Comparison of ENCODE assay signal across 8 cellular contexts in the genomic region with DNA sequence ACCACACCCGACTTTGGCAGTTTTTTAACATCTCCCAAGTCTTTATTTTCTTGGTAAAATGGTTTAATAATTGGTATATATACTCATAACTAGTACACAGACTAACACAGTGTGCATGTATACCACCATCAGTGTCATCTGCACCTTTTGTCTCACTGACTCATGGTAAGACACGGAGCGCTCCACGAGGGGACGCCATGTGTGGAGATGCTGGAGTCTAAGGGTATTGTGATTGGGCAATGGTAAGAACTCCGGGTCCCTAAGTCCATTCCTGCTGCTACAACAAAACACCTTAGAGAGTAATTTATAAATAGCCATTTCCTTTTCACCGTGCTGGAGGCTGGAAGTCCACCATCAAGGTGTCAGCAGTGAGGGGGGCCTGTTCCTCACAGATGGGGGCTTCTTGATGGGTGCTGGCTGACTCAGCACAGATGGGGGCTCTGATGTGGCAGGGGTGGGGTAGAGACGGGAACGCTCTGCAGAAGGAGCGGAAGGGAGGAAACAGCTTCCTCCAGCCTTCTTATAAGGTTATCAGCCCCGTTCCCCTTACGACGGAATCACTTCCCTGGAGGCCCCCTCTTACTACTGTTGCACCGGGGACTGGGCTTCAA. TPM values are rescaled to one million over a fixed set of nuclear protein-coding genes. Genes with fewer than 3 reads are reported as not detected.
A peak's percentile ranks its signal among the peaks of the same experiment; 100 is the strongest.
DNase-seq lines count a peak whose midpoint lies in the region; ATAC-seq and TF ChIP-seq lines count a peak whose summit lies in the region.

No MANE protein-coding gene starts in this region.

- in situ Hi-C loops in GM23248 (cut with MboI): no loop called here

- H3K4me3 Mint-ChIP-seq in glutamatergic neuron (ENCODE audit: unreplicated experiment): peak overlapping the region; percentile 65

- peaks cover 5% of the 10 kb centered on the region for H3K36me3 Mint-ChIP-seq in glutamatergic neuron (ENCODE audit: unreplicated experiment)

- H3K27ac Mint-ChIP-seq in glutamatergic neuron (ENCODE audit: unreplicated experiment): no peak overlapping the region

- no peak for DNase-seq in GM23248
- peak; percentile 21 to 23 for DNase-seq in activated CD4-positive, alpha-beta T cell treated with anti-CD3 and anti-CD28 coated beads for 4 hours
- DNase-seq in glutamatergic neuron: no peak
- no peak for DNase-seq in smooth muscle cell (lab: John Stamatoyannopoulos, UW; ENCODE audit: unreplicated experiment)
- DNase-seq in NCI-H2029 (lab: John Stamatoyannopoulos, UW): no peak
- DNase-seq in HT-29 (ENCODE audit: low spot score): no peak

- H3K4me1 ChIP-seq in GM23248 (ENCODE audit: insufficient read depth): no peaks in the 10 kb centered on the region
- H3K4me1 ChIP-seq in smooth muscle cell (ENCODE audit: low read depth): peaks cover 23% of the 10 kb centered on the region

- peaks cover 6% of the 10 kb centered on the region for H3K27me3 Mint-ChIP-seq in glutamatergic neuron (ENCODE audit: unreplicated experiment)

- H3K4me3 ChIP-seq in GM23248 (peak overlapping the region; percentile 66), smooth muscle cell (peak overlapping the region; percentile 49)

- peaks cover 3% of the 10 kb centered on the region for H3K4me1 Mint-ChIP-seq in glutamatergic neuron (ENCODE audit: low read depth, unreplicated experiment)

- TF ChIP-seq CTCF in glutamatergic neuron (IDR thresholded peaks at IDR 0.05; ENCODE audit: partially characterized antibody, unreplicated experiment) (no peak), smooth muscle cell (IDR thresholded peaks at IDR 0.05; ENCODE audit: borderline replicate concordance, insufficient read depth, poor library complexity, severe bottlenecking) (no peak)

- H3K79me2 ChIP-seq in GM23248 (ENCODE audit: insufficient read depth): no peaks in the 10 kb centered on the region
- no peaks in the 10 kb centered on the region for H3K79me2 ChIP-seq in smooth muscle cell (ENCODE audit: low read depth)

- H3K9me2 ChIP-seq in GM23248 (ENCODE audit: insufficient read depth): no peaks in the 10 kb centered on the region

- 54 to 59% methylated on average over 14 of the region's 14 CpGs for WGBS in GM23248 (ENCODE audit: low coverage in 1 of 2, low lambda C conversion rate in 2 of 2, missing lambda C conversion rate in 2 of 2), 2 experiments
- 46% methylated on average over 14 of the region's 14 CpGs for WGBS in smooth muscle cell (ENCODE audit: low lambda C conversion rate)

- peak overlapping the region; percentile 55 for H2AFZ ChIP-seq in GM23248
- H2AFZ ChIP-seq in smooth muscle cell (ENCODE audit: low read depth): peak overlapping the region; percentile 94

- peaks cover 7% of the 10 kb centered on the region for H3K9me3 Mint-ChIP-seq in glutamatergic neuron (ENCODE audit: unreplicated experiment)

- H3K27ac ChIP-seq in GM23248: no peak overlapping the region
- no peak overlapping the region for H3K27ac ChIP-seq in smooth muscle cell (ENCODE audit: low read depth)

- ATAC-seq in GM21723 (IDR thresholded peaks at IDR 0.05; ENCODE audit: unreplicated experiment): no peak
- no peak for ATAC-seq in esophagus mucosa

- H3K36me3 ChIP-seq in GM23248 (ENCODE audit: low read depth): no peaks in the 10 kb centered on the region
- H3K36me3 ChIP-seq in smooth muscle cell (ENCODE audit: low read depth): no peaks in the 10 kb centered on the region

- no peaks in the 10 kb centered on the region for H3F3A ChIP-seq in GM23248 (ENCODE audit: insufficient read depth)
- H3F3A ChIP-seq in smooth muscle cell (ENCODE audit: low read depth): peaks cover 3% of the 10 kb centered on the region

- no peaks in the 10 kb centered on the region for H3K9me3 ChIP-seq in GM23248 (ENCODE audit: low read depth)
- H3K9me3 ChIP-seq in smooth muscle cell (replicated peaks; ENCODE audit: low read depth): no peaks in the 10 kb centered on the region

- H3K4me2 ChIP-seq in GM23248 (ENCODE audit: unreplicated experiment): peak overlapping the region; percentile 90
- H3K4me2 ChIP-seq in smooth muscle cell: peak overlapping the region; percentile 97

- no peak overlapping the region for H3K9ac ChIP-seq in GM23248
- H3K9ac ChIP-seq in smooth muscle cell (ENCODE audit: low read depth): no peak overlapping the region

- H3K27me3 ChIP-seq in GM23248 (replicated peaks; ENCODE audit: insufficient read depth): peaks cover 48% of the 10 kb centered on the region
- H3K27me3 ChIP-seq in smooth muscle cell (ENCODE audit: low read depth): no peaks in the 10 kb centered on the region

- H4K20me1 ChIP-seq in GM23248 (ENCODE audit: insufficient read depth): no peaks in the 10 kb centered on the region
- H4K20me1 ChIP-seq in smooth muscle cell (ENCODE audit: low read depth): no peaks in the 10 kb centered on the region

RNA-seq across cellular contexts. Expression of a gene that starts 42.0 kb away (rescaled TPM):
- not detected in 2 replicates for total RNA-seq in GM23248 (2014; rRNA removed; shearing (Covaris generic))
- not detected in 2 replicates for polyA plus RNA-seq in GM23248 (2016; fragmentation: Nextera tagmentation; extraction: Ambion mirVana)
- not detected for total RNA-seq in glutamatergic neuron (ENCODE audit: unreplicated experiment)
- total RNA-seq in smooth muscle cell: 0.09 TPM in 2 replicates
- polyA plus RNA-seq in smooth muscle cell: not detected in 2 replicates
- total RNA-seq in HT-29 (2014; rRNA removed; shearing (Covaris generic)): not detected in 2 replicates
- 4.8 TPM for total RNA-seq in esophagus mucosa

Comparison
In these comparisons a context has a peak if more than half of its experiments do, and no peak if none do; other contexts are left out.
1. DNase-seq: peak in activated CD4-positive, alpha-beta T cell treated with anti-CD3 and anti-CD28 coated beads for 4 hours (2 of 2); none in GM23248 (single experiment), glutamatergic neuron (single experiment), smooth muscle cell (single experiment), NCI-H2029 (single experiment) and HT-29 (single experiment).